Comparison of ENCODE assay signal across 13 cellular contexts in the genomic region with DNA sequence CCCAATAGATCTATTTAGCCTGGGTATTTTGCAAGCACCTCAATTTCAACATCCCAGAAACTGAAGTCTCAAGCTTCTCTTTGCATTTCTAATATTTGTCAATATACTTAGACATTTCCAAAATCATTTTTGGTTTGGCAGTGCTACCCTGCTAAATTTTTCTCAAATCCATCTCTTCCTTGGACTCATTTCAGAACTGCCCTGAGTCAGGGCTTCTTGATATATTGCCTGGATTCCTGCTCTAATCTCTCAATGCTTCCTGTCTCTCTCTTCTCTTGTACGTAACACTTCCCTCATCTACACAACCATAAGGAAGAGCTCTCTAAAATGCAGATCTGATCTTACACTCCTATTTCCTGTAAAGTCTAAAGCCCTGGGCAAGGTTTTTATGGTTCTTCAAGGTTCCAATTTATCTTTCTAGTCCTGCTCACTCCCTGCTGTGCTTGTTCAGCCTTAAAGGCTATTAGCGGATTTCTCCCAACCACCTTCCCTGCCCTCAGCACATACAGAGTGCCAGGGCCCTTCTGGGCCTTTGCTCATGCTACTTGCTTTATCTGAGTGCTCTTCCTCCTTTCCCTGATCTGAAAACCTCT. TPM values are rescaled to one million over a fixed set of nuclear protein-coding genes. Genes with fewer than 3 reads are reported as not detected.
DNase-seq lines count a peak whose midpoint lies in the region; TF ChIP-seq lines count a peak whose summit lies in the region.
"Had no signal": no experiment of that assay in that cellular context is flagged by ENCODE, and none has a peak within 500 bp of the region (broad histone marks: within the 10 kb centered on the region; RNA-seq: fewer than 3 reads in every experiment).

No MANE protein-coding gene starts in this region.

- WGBS in mesendoderm (ENCODE audit: extremely low coverage, insufficient coverage, low lambda C conversion rate): no CpG with 5 or more reads among the region's 2 CpGs
- WGBS in esophagus muscularis mucosa: 57% methylated on average over 2 of the region's 2 CpGs

- no peaks in the 10 kb centered on the region for H3K9me3 ChIP-seq in effector memory CD4-positive, alpha-beta T cell (ENCODE audit: control insufficient read depth, low read length)
- H3K9me3 ChIP-seq in esophagus muscularis mucosa (no peaks in the 10 kb centered on the region), BE2C (no peaks in the 10 kb centered on the region)
- H3K9me3 ChIP-seq: testis had no signal

- no peak overlapping the region for H2BK5ac ChIP-seq in mesendoderm (ENCODE audit: low read length)

- H3K27me3 ChIP-seq in mesendoderm (ENCODE audit: insufficient read depth, low read length, poor library complexity) (no peaks in the 10 kb centered on the region), esophagus muscularis mucosa (no peaks in the 10 kb centered on the region), BE2C (no peaks in the 10 kb centered on the region)
- no peaks in the 10 kb centered on the region for H3K27me3 ChIP-seq in effector memory CD4-positive, alpha-beta T cell (replicated peaks; ENCODE audit: control insufficient read depth, insufficient read depth, low read length, poor library complexity, severe bottlenecking)
- H3K27me3 ChIP-seq: testis had no signal

- H3K56ac ChIP-seq in mesendoderm (ENCODE audit: low read length): no peak overlapping the region

- H2BK15ac ChIP-seq in mesendoderm (replicated peaks; ENCODE audit: low read depth): no peak overlapping the region

- H3K79me1 ChIP-seq in mesendoderm (ENCODE audit: low read length): no peaks in the 10 kb centered on the region

- H3K27ac ChIP-seq in mesendoderm (ENCODE audit: low read depth, low read length): no peak overlapping the region
- no peak overlapping the region for H3K27ac ChIP-seq in effector memory CD4-positive, alpha-beta T cell (ENCODE audit: insufficient read depth, low read length, poor library complexity, severe bottlenecking)
- no peak overlapping the region for H3K27ac ChIP-seq in esophagus muscularis mucosa (replicated peaks in 1 of 4)
- H3K27ac ChIP-seq: testis had no signal

- no peak overlapping the region for H3K9ac ChIP-seq in mesendoderm (ENCODE audit: low read length)

- intact Hi-C loops in esophagus muscularis mucosa (cut with DNase I): no loop called here

- TF ChIP-seq CTCF in AG09309 (IDR thresholded peaks at IDR 0.05; ENCODE audit: control insufficient read depth, insufficient read depth, low read depth, low read length, missing control alignments): no peak
- no peak for TF ChIP-seq CTCF in esophagus muscularis mucosa (IDR thresholded peaks at IDR 0.05)
- no peak for TF ChIP-seq CTCF in BE2C (IDR thresholded peaks at IDR 0.05; ENCODE audit: low read depth, low read length)

- H4K5ac ChIP-seq in mesendoderm (ENCODE audit: low read length): no peak overlapping the region

- no peak overlapping the region for H3K4me2 ChIP-seq in mesendoderm (ENCODE audit: low read length)

- DNase-seq in AG09309 (ENCODE audit: low read depth): peak; percentile 59
- peak; percentile 90 for DNase-seq in KBM-7
- DNase-seq in amniotic epithelial cell (ENCODE audit: low read depth): peak; percentile 94
- peak; percentile 54 for DNase-seq in mesendoderm
- DNase-seq in effector memory CD4-positive, alpha-beta T cell: no peak
- no peak for DNase-seq in esophagus muscularis mucosa (ENCODE audit: extremely low spot score)
- DNase-seq in BE2C: no peak
- DNase-seq in COLO829 (ENCODE audit: low spot score): no peak
- DNase-seq: activated T-cell treated with anti-CD3 and anti-CD28 coated beads, Interleukin-2, amount 50 U/mL, for 72 hours; COR-L47; T-helper 9 cell; testis had no signal

- no peak for TF ChIP-seq EP300 in esophagus muscularis mucosa (IDR thresholded peaks at IDR 0.05)

- no peak overlapping the region for H3K4me3 ChIP-seq in AG09309 (ENCODE audit: control insufficient read depth, low read depth, low read length)
- H3K4me3 ChIP-seq in mesendoderm (ENCODE audit: low read length): no peak overlapping the region
- H3K4me3 ChIP-seq in effector memory CD4-positive, alpha-beta T cell (ENCODE audit: insufficient read depth, low read depth, low read length, poor library complexity, severe bottlenecking): no peak overlapping the region
- H3K4me3 ChIP-seq in esophagus muscularis mucosa: no peak overlapping the region
- no peak overlapping the region for H3K4me3 ChIP-seq in BE2C (ENCODE audit: low read depth, low read length)
- H3K4me3 ChIP-seq: testis had no signal

- no peak overlapping the region for H3K23ac ChIP-seq in mesendoderm (ENCODE audit: low read length)

- H2AK5ac ChIP-seq in mesendoderm (ENCODE audit: low read length): no peak overlapping the region

- in situ Hi-C loops in KBM-7 (cut with MboI; ENCODE audit: low pct_unique_long_range_greater_than_20kb, low sequenced_read_pairs): no loop called here

- H3K36me3 ChIP-seq in mesendoderm (ENCODE audit: control insufficient read depth, insufficient read depth, low read length) (no peaks in the 10 kb centered on the region), esophagus muscularis mucosa (no peaks in the 10 kb centered on the region), BE2C (no peaks in the 10 kb centered on the region)
- no peaks in the 10 kb centered on the region for H3K36me3 ChIP-seq in effector memory CD4-positive, alpha-beta T cell (ENCODE audit: control insufficient read depth, insufficient read depth, low read length)

- no peak for TF ChIP-seq POLR2A in esophagus muscularis mucosa (IDR thresholded peaks at IDR 0.05; ENCODE audit: low read depth)

- no peak overlapping the region for H4K8ac ChIP-seq in mesendoderm (ENCODE audit: low read depth, low read length)

- H3K4ac ChIP-seq in mesendoderm (ENCODE audit: low read depth, low read length): no peak overlapping the region

- no peak overlapping the region for H2BK120ac ChIP-seq in mesendoderm (ENCODE audit: low read depth, low read length)

- H3K18ac ChIP-seq in mesendoderm (ENCODE audit: low read length): no peak overlapping the region

- no peaks in the 10 kb centered on the region for H3K4me1 ChIP-seq in mesendoderm (ENCODE audit: control insufficient read depth, low read depth, low read length)
- H3K4me1 ChIP-seq in effector memory CD4-positive, alpha-beta T cell (ENCODE audit: control insufficient read depth, insufficient read depth, low read length, poor library complexity, severe bottlenecking): no peaks in the 10 kb centered on the region
- H3K4me1 ChIP-seq in esophagus muscularis mucosa: no peaks in the 10 kb centered on the region
- no peaks in the 10 kb centered on the region for H3K4me1 ChIP-seq in BE2C
- H3K4me1 ChIP-seq: testis had no signal

- no peaks in the 10 kb centered on the region for H3K79me2 ChIP-seq in mesendoderm (ENCODE audit: control insufficient read depth, insufficient read depth, low read length)

RNA-seq across cellular contexts. Expression of gene MME, which starts 53.0 kb away (rescaled TPM):
- polyA plus RNA-seq in mesendoderm (2013, experiment 1 of 2): 16.9 TPM
- polyA plus RNA-seq in mesendoderm (2013, experiment 2 of 2): 15.7 TPM
- total RNA-seq in esophagus muscularis mucosa: 1 to 10 TPM; 1.7 to 6.5 (median 4.5) TPM
- polyA plus RNA-seq in BE2C (2012; ENCODE audit: insufficient read depth, insufficient read length, low read depth): not detected
- total RNA-seq: activated T-cell treated with anti-CD3 and anti-CD28 coated beads, Interleukin-2, amount 50 U/mL, for 72 hours; NCI-H460 had no signal

Comparison
In these comparisons a context has a peak if more than half of its experiments do, and no peak if none do; other contexts are left out.
1. DNase-seq: peak in AG09309 (single experiment), KBM-7 (single experiment), amniotic epithelial cell (single experiment) and mesendoderm (single experiment); none in effector memory CD4-positive, alpha-beta T cell (0 of 3), esophagus muscularis mucosa (single experiment), BE2C (single experiment) and COLO829 (single experiment).